In the genomic region with DNA sequence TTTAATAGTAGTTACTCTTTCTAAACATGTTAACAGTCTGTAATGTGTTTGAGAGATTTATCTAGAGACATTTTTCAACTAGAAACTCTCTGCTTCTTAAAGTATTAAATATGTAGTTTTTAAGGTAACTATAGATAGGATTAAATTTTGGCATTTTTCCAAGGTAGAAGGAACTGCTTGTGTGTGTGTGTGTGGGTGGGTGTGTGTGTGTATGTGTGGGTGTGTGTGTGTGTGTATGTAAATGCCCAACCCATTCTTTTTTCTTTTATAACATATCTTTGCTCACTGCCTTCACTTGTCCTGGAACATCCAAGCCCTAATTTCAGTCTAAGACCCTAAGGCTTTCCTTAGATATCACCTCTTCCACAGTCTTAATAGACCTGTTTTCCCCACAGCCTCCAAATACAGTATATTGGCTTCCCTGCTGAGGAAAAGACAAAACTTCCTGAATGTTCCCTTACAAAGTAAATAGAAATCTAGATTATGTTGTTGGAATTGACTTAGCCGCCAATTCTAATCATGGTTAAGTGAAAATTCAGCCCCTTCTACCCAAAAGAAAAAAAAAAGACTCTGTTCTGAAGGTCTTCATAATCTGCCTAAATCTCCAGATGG, we compare ENCODE assay signal across 15 cellular contexts.
"Had no signal": no experiment of that assay in that cellular context is flagged by ENCODE, and none has a peak within 500 bp of the region (broad histone marks: within the 10 kb centered on the region; RNA-seq: fewer than 3 reads in every experiment).

No MANE protein-coding gene starts in this region.

- H3K4me3 ChIP-seq: body of pancreas, hepatocyte, lung, sigmoid colon, thoracic aorta, upper lobe of right lung had no signal

- H3K27me3 ChIP-seq: body of pancreas, hepatocyte, sigmoid colon, upper lobe of right lung had no signal

- H3K4me3 Mint-ChIP-seq: activated B cell treated with CpG ODN at 0.5 μM for 24 hours; effector memory CD8-positive, alpha-beta T cell; natural killer cell treated with Interleukin-12 subunit alpha and Interleukin-12 subunit beta and Interleukin-15 and Interleukin-18, amount 100 ng/mL, for 72 hours; stimulated activated memory B cell treated with anti-CD40 and anti-IgM and Interleukin-4, amounts not matched to agents 10 μg/mL and 1 μg/mL and 100 μg/mL, for 72 hours; T-helper 2 cell treated with Interferon-gamma antibody and Interleukin-4, amounts not matched to agents 5 μg/mL and 100 μg/mL, for 36 hours had no signal

- H3K27ac Mint-ChIP-seq: activated B cell treated with CpG ODN at 0.5 μM for 24 hours; effector memory CD8-positive, alpha-beta T cell; stimulated activated memory B cell treated with anti-CD40 and anti-IgM and Interleukin-4, amounts not matched to agents 10 μg/mL and 1 μg/mL and 100 μg/mL, for 72 hours; T-helper 2 cell treated with Interferon-gamma antibody and Interleukin-4, amounts not matched to agents 5 μg/mL and 100 μg/mL, for 36 hours had no signal

- ATAC-seq: body of pancreas; effector memory CD8-positive, alpha-beta T cell; left cardiac atrium; natural killer cell treated with Interleukin-12 subunit alpha and Interleukin-12 subunit beta and Interleukin-15 and Interleukin-18, amount 100 ng/mL, for 72 hours; stimulated activated memory B cell treated with anti-CD40 and anti-IgM and Interleukin-4, amounts not matched to agents 10 μg/mL and 1 μg/mL and 100 μg/mL, for 72 hours; upper lobe of right lung had no signal

- H3K9me3 Mint-ChIP-seq: activated B cell treated with CpG ODN at 0.5 μM for 24 hours; effector memory CD8-positive, alpha-beta T cell; natural killer cell treated with Interleukin-12 subunit alpha and Interleukin-12 subunit beta and Interleukin-15 and Interleukin-18, amount 100 ng/mL, for 72 hours; stimulated activated memory B cell treated with anti-CD40 and anti-IgM and Interleukin-4, amounts not matched to agents 10 μg/mL and 1 μg/mL and 100 μg/mL, for 72 hours; T-helper 2 cell treated with Interferon-gamma antibody and Interleukin-4, amounts not matched to agents 5 μg/mL and 100 μg/mL, for 36 hours had no signal

- H3K4me1 Mint-ChIP-seq: activated B cell treated with CpG ODN at 0.5 μM for 24 hours had no signal

- H3K9me3 ChIP-seq: body of pancreas, sigmoid colon, thoracic aorta, upper lobe of right lung had no signal

- H3K4me2 ChIP-seq: hepatocyte had no signal

- H3K27ac ChIP-seq: body of pancreas, hepatocyte, sigmoid colon, thoracic aorta, upper lobe of right lung had no signal

- H3K27me3 Mint-ChIP-seq: activated B cell treated with CpG ODN at 0.5 μM for 24 hours; effector memory CD8-positive, alpha-beta T cell; natural killer cell treated with Interleukin-12 subunit alpha and Interleukin-12 subunit beta and Interleukin-15 and Interleukin-18, amount 100 ng/mL, for 72 hours; stimulated activated memory B cell treated with anti-CD40 and anti-IgM and Interleukin-4, amounts not matched to agents 10 μg/mL and 1 μg/mL and 100 μg/mL, for 72 hours had no signal

- DNase-seq: activated B cell treated with CpG ODN at 0.5 μM for 24 hours; activated CD4-positive, alpha-beta T cell treated with anti-CD3 and anti-CD28 coated beads for 4 hours; activated naive CD4-positive, alpha-beta T cell; body of pancreas; effector memory CD8-positive, alpha-beta T cell; left cardiac atrium; sigmoid colon; stimulated activated CD4-positive, alpha-beta T cell treated with anti-CD3 and anti-CD28 coated beads, Interleukin-4, amount 100 ng/mL, for 4 hours; upper lobe of right lung had no signal

- H2AFZ ChIP-seq: hepatocyte had no signal
